Comparison of ENCODE assay signal across 18 cellular contexts in genomic region chr19:19348266-19348665, GRCh38. TPM values are rescaled to one million over a fixed set of nuclear protein-coding genes. Genes with fewer than 3 reads are reported as not detected.
DNase-seq lines count a peak whose midpoint lies in the region; ATAC-seq and TF ChIP-seq lines count a peak whose summit lies in the region.
"Had no signal": no experiment of that assay in that cellular context is flagged by ENCODE, and none has a peak within 500 bp of the region (broad histone marks: within the 10 kb centered on the region; RNA-seq: fewer than 3 reads in every experiment).

No MANE protein-coding gene starts in this region.

- no peak overlapping the region for H3K4me3 Mint-ChIP-seq in CD4-positive, alpha-beta T cell

- WGBS in ovary, 3 donors = 72 to 81% (median 76%) methylated on average over 7 to 9 of the region's 9 CpGs

- no peaks in the 10 kb centered on the region for H3K4me1 ChIP-seq in gastrocnemius medialis
- no peaks in the 10 kb centered on the region for H3K4me1 ChIP-seq in ovary (ENCODE audit: insufficient read depth)

- H3K27me3 ChIP-seq in gastrocnemius medialis (no peaks in the 10 kb centered on the region), ovary (no peaks in the 10 kb centered on the region)
- H3K27me3 ChIP-seq in CD4-positive, alpha-beta T cell (ENCODE audit: control insufficient read depth, insufficient read depth, low read length) = no peaks in the 10 kb centered on the region

- POLR2A ChIA-PET in CD4-positive, alpha-beta T cell (lab: Charles Lee) = no interaction called here

- H3K27ac ChIP-seq in caudate nucleus (ENCODE audit: low read depth, low read length) (peak overlapping the region; percentile 39), gastrocnemius medialis (no peak overlapping the region), ovary (no peak overlapping the region)
- no peak overlapping the region for H3K27ac ChIP-seq in CD4-positive, alpha-beta T cell (ENCODE audit: low read depth, low read length)
- H3K27ac ChIP-seq: C4-2B had no signal

- peak; percentile 12 for DNase-seq in Caki2 (ENCODE audit: low read depth)
- DNase-seq in NCI-H226 = peak; percentile 19
- peak in 29 of 61 donors; percentile 2 to 75 (median 22) for DNase-seq in caudate nucleus (lab: John Stamatoyannopoulos, UW)
- DNase-seq in head of caudate nucleus = peak in 40 of 42 donors; percentile 24 to 87 (median 59)
- no peak for DNase-seq in NCI-H146 treated with DMSO at 0.1 percent for 48 hours (lab: John Stamatoyannopoulos, UW; ENCODE audit: unreplicated experiment)
- no peak for DNase-seq in gastrocnemius medialis
- no peak for DNase-seq in CD4-positive, alpha-beta T cell
- no peak for DNase-seq in ovary
- DNase-seq: GF-D8, HCEC 1CT, KBM-7, NCI-H1048, NCI-H1436 treated with DMSO at 0.1 percent for 48 hours, NCI-H2081, NCI-H510A, NCI-H774, PC-3 had no signal

- no peak overlapping the region for H3K27ac Mint-ChIP-seq in CD4-positive, alpha-beta T cell

- intact Hi-C loops in head of caudate nucleus (cut with DNase I) (no loop called here), gastrocnemius medialis (cut with DNase I; ENCODE audit: low total_unique reads) (no loop called here), ovary (cut with DNase I) (no loop called here)
- intact Hi-C loops in CD4-positive, alpha-beta T cell (cut with DNase I, micrococcal nuclease) = no loop called here

- no peaks in the 10 kb centered on the region for H3K4me1 Mint-ChIP-seq in CD4-positive, alpha-beta T cell (ENCODE audit: low read depth)

- TF ChIP-seq POLR2A in gastrocnemius medialis (IDR thresholded peaks at IDR 0.05) (no peak), ovary (IDR thresholded peaks at IDR 0.05) (no peak)

- no peak for TF ChIP-seq EP300 in ovary (IDR thresholded peaks at IDR 0.05)

- H3K4me3 ChIP-seq in gastrocnemius medialis (no peak overlapping the region), ovary (no peak overlapping the region)

- peaks cover 69% of the 10 kb centered on the region for H3K36me3 Mint-ChIP-seq in CD4-positive, alpha-beta T cell (ENCODE audit: low read depth)

- in situ Hi-C loops in Caki2 (cut with HindIII; ENCODE audit: low pct_unique_long_range_greater_than_20kb, low sequenced_read_pairs) = no loop called here
- in situ Hi-C loops in gastrocnemius medialis (cut with MboI; ENCODE audit: low sequenced_read_pairs in 4 of 4) = no loop called here

- CTCF ChIA-PET in CD4-positive, alpha-beta T cell (lab: Charles Lee) = no interaction called here

- peaks cover 3 to 94% of the 10 kb centered on the region in 2 donors for H3K36me3 ChIP-seq in gastrocnemius medialis
- no peaks in the 10 kb centered on the region for H3K36me3 ChIP-seq in ovary

- TF ChIP-seq CTCF in gastrocnemius medialis (IDR thresholded peaks at IDR 0.05 in 4 of 5, conservative IDR thresholded peaks at IDR 0.05 in 1 of 5) (no peak), ovary (IDR thresholded peaks at IDR 0.05) (no peak)
- no peak for TF ChIP-seq CTCF in CD4-positive, alpha-beta T cell (IDR thresholded peaks at IDR 0.05)

- H3K27me3 Mint-ChIP-seq in CD4-positive, alpha-beta T cell = no peaks in the 10 kb centered on the region

- H3K9me3 Mint-ChIP-seq in CD4-positive, alpha-beta T cell = no peaks in the 10 kb centered on the region

- no peak for ATAC-seq in gastrocnemius medialis
- ATAC-seq in CD4-positive, alpha-beta T cell (ENCODE audit: poor library complexity) = no peak
- ATAC-seq: PC-3 had no signal

- H3K9me3 ChIP-seq in gastrocnemius medialis (no peaks in the 10 kb centered on the region), ovary (no peaks in the 10 kb centered on the region)
- H3K9me3 ChIP-seq in CD4-positive, alpha-beta T cell (ENCODE audit: control insufficient read depth, low read length) = no peaks in the 10 kb centered on the region

RNA-seq across cellular contexts. Expression of gene MAU2, which starts 27.6 kb away (rescaled TPM):
- 13.0 and 36.3 TPM in 2 replicates for total RNA-seq in Caki2 (2014; rRNA removed; shearing (Covaris generic); ENCODE audit: low replicate concordance)
- total RNA-seq in gastrocnemius medialis = 10 to 100 TPM; 31.3 to 48.5 (median 41.7) TPM
- total RNA-seq in CD4-positive, alpha-beta T cell = 100 to 1,000 TPM; 132 to 133 TPM
- 10 to 100 TPM; 48.3 to 77.0 (median 61.7) TPM for total RNA-seq in ovary
- 10 to 100 TPM; 12.4 to 33.2 TPM for polyA plus RNA-seq in ovary

RNA-seq across cellular contexts. Expression of gene SUGP1, which starts 28.0 kb away (rescaled TPM):
- total RNA-seq in Caki2 (2014; rRNA removed; shearing (Covaris generic); ENCODE audit: low replicate concordance) = 19.2 and 30.8 TPM in 2 replicates
- total RNA-seq in gastrocnemius medialis (10 to 100 TPM; 29.7 to 51.0 (median 39.8) TPM), ovary (10 to 100 TPM; 14.7 to 42.9 (median 37.3) TPM)
- 10 to 100 TPM; 49.7 to 56.0 TPM for total RNA-seq in CD4-positive, alpha-beta T cell
- 10 to 100 TPM; 27.6 to 29.0 TPM for polyA plus RNA-seq in ovary

RNA-seq across cellular contexts. Expression of gene GATAD2A, which starts 57.2 kb away (rescaled TPM):
- 29.2 and 35.1 TPM in 2 replicates for total RNA-seq in Caki2 (2014; rRNA removed; shearing (Covaris generic); ENCODE audit: low replicate concordance)
- 10 to 100 TPM; 17.7 to 51.4 (median 40.1) TPM for total RNA-seq in gastrocnemius medialis
- 100 to 1,000 TPM; 104 to 107 TPM for total RNA-seq in CD4-positive, alpha-beta T cell
- 10 to 100 TPM; 10.7 to 83.0 (median 57.9) TPM for total RNA-seq in ovary
- 10 to 100 TPM; 13.7 to 18.9 TPM for polyA plus RNA-seq in ovary

Comparison
In these comparisons a context has a peak if more than half of its experiments do, and no peak if none do; other contexts are left out.
1. DNase-seq: peak in Caki2 (single experiment), NCI-H226 (single experiment) and head of caudate nucleus (40 of 42); none in NCI-H146 treated with DMSO at 0.1 percent for 48 hours (single experiment), gastrocnemius medialis (0 of 2), CD4-positive, alpha-beta T cell (0 of 10) and ovary (0 of 5).